5 cellular contexts compared by ENCODE assay signal in the genomic region with DNA sequence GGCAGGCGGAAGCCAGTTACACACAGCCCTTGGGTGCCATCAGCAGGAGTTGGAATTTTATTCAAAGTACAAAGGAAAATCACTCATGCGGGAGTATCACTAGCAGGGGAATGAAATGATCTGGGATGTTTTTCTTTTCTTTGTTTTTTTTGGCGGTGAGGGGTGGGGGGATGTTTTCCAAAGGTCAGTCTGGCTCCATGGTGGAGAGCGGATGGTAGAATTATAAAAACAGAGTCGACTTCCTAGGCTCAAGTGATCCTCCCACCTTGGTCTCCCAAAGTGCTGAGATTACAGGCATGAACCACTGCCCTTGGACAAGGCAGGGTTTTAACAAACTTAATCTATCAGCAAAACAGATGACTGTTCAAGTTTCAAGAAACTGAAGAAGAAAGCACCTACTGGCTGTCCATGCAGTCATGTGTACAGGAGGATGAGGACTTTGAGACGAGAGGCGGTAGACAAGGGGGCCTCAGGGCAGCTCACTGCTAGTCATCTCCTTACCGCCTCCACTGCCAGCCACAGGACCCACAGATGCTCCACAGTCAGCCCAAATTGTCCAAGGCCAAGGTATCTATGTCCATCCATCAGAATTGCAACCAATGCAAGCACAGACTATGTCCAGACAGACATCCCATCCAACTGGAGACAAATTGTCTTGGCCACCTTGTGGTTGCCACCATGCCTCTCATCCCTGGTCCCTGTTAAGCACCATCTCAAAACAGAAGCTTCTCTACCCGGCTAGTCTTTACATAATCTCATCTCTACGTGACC. TPM values are rescaled to one million over a fixed set of nuclear protein-coding genes. Genes with fewer than 3 reads are reported as not detected.
"Had no signal": no experiment of that assay in that cellular context is flagged by ENCODE, and none has a peak within 500 bp of the region (broad histone marks: within the 10 kb centered on the region; RNA-seq: fewer than 3 reads in every experiment).

No MANE protein-coding gene starts in this region.

RNA-seq across cellular contexts. Expression of a gene that starts 14.1 kb away (rescaled TPM):
- total RNA-seq: ascending aorta, lung microvascular endothelial cell, upper lobe of right lung had no signal

RNA-seq across cellular contexts. Expression of a gene that starts 59.3 kb away (rescaled TPM):
- total RNA-seq: ascending aorta, pulmonary artery endothelial cell, SJSA1, upper lobe of right lung had no signal
